In genomic region chr2:190493095-190493494, GRCh38 we compare ENCODE assay signal across 23 cellular contexts. TPM values are rescaled to one million over a fixed set of nuclear protein-coding genes. Genes with fewer than 3 reads are reported as not detected.
DNase-seq lines count a peak whose midpoint lies in the region; ATAC-seq, FAIRE-seq and TF ChIP-seq lines count a peak whose summit lies in the region.
"Had no signal": no experiment of that assay in that cellular context is flagged by ENCODE, and none has a peak within 500 bp of the region (broad histone marks: within the 10 kb centered on the region; RNA-seq: fewer than 3 reads in every experiment).

No MANE protein-coding gene starts in this region.

- H3K4me2 ChIP-seq in HepG2 (ENCODE audit: low read depth, low read length) = no peak overlapping the region
- H3K4me2 ChIP-seq: PC-9 had no signal

- FAIRE-seq in HepG2 (lab: Jason Lieb, UNC) = no peak
- FAIRE-seq: A204.1, HTR-8/SVneo had no signal

- POLR2A ChIA-PET in HepG2 (lab: Yijun Ruan, JAX) = no interaction called here

- H3K27me3 ChIP-seq in HepG2 (ENCODE audit: control insufficient read depth in 1 of 2, insufficient read depth in 2 of 2, low read length in 2 of 2) (no peaks in the 10 kb centered on the region), right lobe of liver (no peaks in the 10 kb centered on the region)

- no peak overlapping the region for H3K4me3 Mint-ChIP-seq in effector memory CD8-positive, alpha-beta T cell
- H3K4me3 Mint-ChIP-seq in stimulated activated effector memory CD8-positive, alpha-beta T cell treated with anti-CD3 and anti-CD28 coated beads, Interleukin-12 subunit alpha, Interleukin-12 subunit beta, amount 100 ng/mL, for 72 hours = no peak overlapping the region

- ATAC-seq in HepG2 (no peak), right lobe of liver (no peak), GM21447 (IDR thresholded peaks at IDR 0.05; ENCODE audit: unreplicated experiment) (no peak)
- no peak for ATAC-seq in effector memory CD8-positive, alpha-beta T cell (replicated peaks)
- no peak for ATAC-seq in stimulated activated effector memory CD8-positive, alpha-beta T cell treated with anti-CD3 and anti-CD28 coated beads, Interleukin-12 subunit alpha, Interleukin-12 subunit beta, amount 100 ng/mL, for 72 hours

- TF ChIP-seq POLR2A in HepG2 (IDR thresholded peaks at IDR 0.05; ENCODE audit: insufficient read depth in 1 of 2, low read depth in 2 of 2, low read length in 2 of 2) (no peak), right lobe of liver (IDR thresholded peaks at IDR 0.05) (no peak)

- TF ChIP-seq CTCF in HepG2 (CRISPR knock-in tag; IDR thresholded peaks at IDR 0.05) = no peak
- no peak for TF ChIP-seq CTCF in right lobe of liver (IDR thresholded peaks at IDR 0.05)

- TF ChIP-seq EP300 in HepG2 (IDR thresholded peaks at IDR 0.05; ENCODE audit: low read depth in 2 of 2, low read length in 2 of 2) (no peak), HepG2 (CRISPR knock-in tag; IDR thresholded peaks at IDR 0.05; ENCODE audit: borderline replicate concordance) (no peak)

- BruUV-seq in HepG2 (replicated peaks; lab: Mats Ljungman, UMichigan) = no TSS peak

- H3K79me2 ChIP-seq in HepG2 (ENCODE audit: insufficient read depth, low read length) = no peaks in the 10 kb centered on the region

- H3K27me3 Mint-ChIP-seq in effector memory CD8-positive, alpha-beta T cell = no peaks in the 10 kb centered on the region

- H3K27ac ChIP-seq in HepG2 (ENCODE audit: extremely low read length, insufficient read depth, low read length) = no peak overlapping the region
- no peak overlapping the region for H3K27ac ChIP-seq in right lobe of liver
- H3K27ac ChIP-seq: C4-2B, PC-9 had no signal

- no peak overlapping the region for H3K9ac ChIP-seq in HepG2 (ENCODE audit: insufficient read depth, low read depth, low read length)

- TF ChIP-seq RAD21 in HepG2 (CRISPR knock-in tag; IDR thresholded peaks at IDR 0.05) = no peak

- CTCF ChIA-PET in HepG2 (lab: Yijun Ruan, JAX; ENCODE audit: low intra/inter-chr PET ratio, low total read pairs) = no interaction called here

- H3K36me3 ChIP-seq in HepG2 (replicated peaks in 1 of 2; ENCODE audit: control insufficient read depth in 1 of 2, insufficient read depth in 2 of 2, low read length in 2 of 2) (no peaks in the 10 kb centered on the region), right lobe of liver (peaks cover 0 to 1% (median 0%) of the 10 kb centered on the region in 4 donors)

- in situ Hi-C loops in HepG2 (cut with HindIII; ENCODE audit: extremely low pct_ligation_motif_present, low pct_unique_long_range_greater_than_20kb) = no loop called here

- H3K4me1 ChIP-seq in HepG2 (ENCODE audit: insufficient read depth, low read length) (peaks cover 6% of the 10 kb centered on the region), right lobe of liver (peaks cover 0 to 4% (median 0%) of the 10 kb centered on the region in 4 donors)

- H3K9me3 ChIP-seq in HepG2 (ENCODE audit: low read length) = peaks cover 7% of the 10 kb centered on the region; the same call in 1 of the 2 replicates
- no peaks in the 10 kb centered on the region for H3K9me3 ChIP-seq in right lobe of liver

- peaks cover 39% of the 10 kb centered on the region for H3K36me3 Mint-ChIP-seq in effector memory CD8-positive, alpha-beta T cell (ENCODE audit: insufficient read depth)
- H3K36me3 Mint-ChIP-seq in stimulated activated effector memory CD8-positive, alpha-beta T cell treated with anti-CD3 and anti-CD28 coated beads, Interleukin-12 subunit alpha, Interleukin-12 subunit beta, amount 100 ng/mL, for 72 hours = peaks cover 66% of the 10 kb centered on the region

- H3K4me1 Mint-ChIP-seq in effector memory CD8-positive, alpha-beta T cell (ENCODE audit: low read depth in 2 of 2) = peaks cover 10 to 47% of the 10 kb centered on the region in 2 donors
- peaks cover 17% of the 10 kb centered on the region for H3K4me1 Mint-ChIP-seq in stimulated activated effector memory CD8-positive, alpha-beta T cell treated with anti-CD3 and anti-CD28 coated beads, Interleukin-12 subunit alpha, Interleukin-12 subunit beta, amount 100 ng/mL, for 72 hours

- H3K4me3 ChIP-seq in HepG2 (replicated peaks in 1 of 3; ENCODE audit: insufficient read depth in 1 of 3, low read depth in 2 of 3, low read length in 3 of 3) (no peak overlapping the region), right lobe of liver (no peak overlapping the region)
- H3K4me3 ChIP-seq: PC-9 had no signal

- H2AFZ ChIP-seq in HepG2 (ENCODE audit: low read length) = no peak overlapping the region
- H2AFZ ChIP-seq: PC-9 had no signal

- DNase-seq in HepG2 (ENCODE audit: low spot score) (peak; percentile 25), right lobe of liver (no peak), NCI-H748 treated with DMSO at 0.1 percent for 48 hours (lab: John Stamatoyannopoulos, UW) (peak; percentile 41), germinal center (ENCODE audit: low spot score) (no peak), mesenteric fat pad (ENCODE audit: low spot score) (no peak)
- no peak for DNase-seq in effector memory CD8-positive, alpha-beta T cell
- DNase-seq in stimulated activated effector memory CD8-positive, alpha-beta T cell treated with anti-CD3 and anti-CD28 coated beads, Interleukin-12 subunit alpha, Interleukin-12 subunit beta, amount 100 ng/mL, for 72 hours (ENCODE audit: low spot score in 2 of 2) = no peak
- DNase-seq: Caco-2, DMS 273 treated with DMSO at 0.1 percent for 48 hours, DMS79 treated with DMSO at 0.1 percent for 48 hours, IMR-90, MV-4-11, NCI-H1105 treated with DMSO at 0.1 percent for 48 hours, NCI-H2029 treated with DMSO at 0.1 percent for 48 hours, NCI-H2171 treated with DMSO at 0.1 percent for 48 hours, NCI-H524 treated with DMSO at 0.1 percent for 48 hours, PC-9, RPMI8226, SHP77 had no signal

- H3K27ac Mint-ChIP-seq in effector memory CD8-positive, alpha-beta T cell = peak overlapping the region; percentile 53 to 91
- H3K27ac Mint-ChIP-seq in stimulated activated effector memory CD8-positive, alpha-beta T cell treated with anti-CD3 and anti-CD28 coated beads, Interleukin-12 subunit alpha, Interleukin-12 subunit beta, amount 100 ng/mL, for 72 hours = peak overlapping the region; percentile 65

- peaks cover 0 to 3% of the 10 kb centered on the region in 2 donors for H3K9me3 Mint-ChIP-seq in effector memory CD8-positive, alpha-beta T cell
- peaks cover 11% of the 10 kb centered on the region for H3K9me3 Mint-ChIP-seq in stimulated activated effector memory CD8-positive, alpha-beta T cell treated with anti-CD3 and anti-CD28 coated beads, Interleukin-12 subunit alpha, Interleukin-12 subunit beta, amount 100 ng/mL, for 72 hours

- no peaks in the 10 kb centered on the region for H4K20me1 ChIP-seq in HepG2 (ENCODE audit: insufficient read depth, low read length)

- 58% methylated on average over 2 of the region's 2 CpGs for WGBS in HepG2 (ENCODE audit: low lambda C conversion rate)
- WGBS in right lobe of liver (ENCODE audit: insufficient coverage, low coverage, low lambda C conversion rate, missing lambda C conversion rate) = 100% methylated on average over 2 of the region's 2 CpGs

- intact Hi-C loops in HepG2 (cut with micrococcal nuclease; ENCODE audit: unreplicated experiment) = no loop called here
- intact Hi-C loops in right lobe of liver (cut with DNase I) = no loop called here

TF ChIP-seq in HepG2, 621 proteins besides CTCF, POLR2A, EP300 and RAD21 (continues in another document):
- TF ChIP-seq SOX6 (IDR thresholded peaks at IDR 0.05) = no peak
- TF ChIP-seq SOX6 (CRISPR knock-in tag; IDR thresholded peaks at IDR 0.05) = peak; percentile 69; the same call in 1 of the 2 replicates
- TF ChIP-seq SOX5 (CRISPR knock-in tag; IDR thresholded peaks at IDR 0.05; ENCODE audit: borderline replicate concordance) = peak; percentile 74; the same call in 1 of the 2 replicates
- TF ChIP-seq ZNF256 (CRISPR knock-in tag; conservative IDR thresholded peaks at IDR 0.05) = no peak
- no peak for TF ChIP-seq SOX13 (IDR thresholded peaks at IDR 0.05)
- TF ChIP-seq SOX13 (CRISPR knock-in tag; conservative IDR thresholded peaks at IDR 0.05 in 1 of 2, IDR thresholded peaks at IDR 0.05 in 1 of 2) = peak in 1 of 2 experiments; percentile 83; a peak in 2 of 4 replicates

RNA-seq across cellular contexts. Expression of gene NEMP2, which starts 41.4 kb away (rescaled TPM):
- total RNA-seq in HepG2 (2016; rRNA removed; fragmentation: Illumina TruSeq; extraction: Trizol) = 7.8 and 9.8 TPM in 2 replicates
- 3.3 and 4.6 TPM in 2 replicates for total RNA-seq in HepG2 (2016; cell fraction: cytosol; rRNA removed; fragmentation: Illumina TruSeq; extraction: Trizol; ENCODE audit: low read depth)
- total RNA-seq in HepG2 (2016; cell fraction: insoluble cytoplasmic fraction; rRNA removed; fragmentation: Illumina TruSeq; extraction: Trizol) = 8.3 and 9.0 TPM in 2 replicates
- 6.5 and 7.6 TPM in 2 replicates for total RNA-seq in HepG2 (2016; cell fraction: membrane; rRNA removed; fragmentation: Illumina TruSeq; extraction: Trizol)
- 9.1 and 11.4 TPM in 2 replicates for total RNA-seq in HepG2 (2016; cell fraction: nucleus; rRNA removed; fragmentation: Illumina TruSeq; extraction: Trizol)
- 2.4 and 3.3 TPM in 2 replicates for polyA plus RNA-seq in HepG2 (2011; rRNA removed)
- 1.9 and 4.3 TPM in 2 replicates for polyA plus RNA-seq in HepG2 (2011; cell fraction: cytosol; rRNA removed)
- 1.3 and 2.1 TPM in 2 replicates for polyA plus RNA-seq in HepG2 (2011; cell fraction: nucleus; rRNA removed)
- polyA plus RNA-seq in HepG2 (2012) = 4.0 and 10.3 TPM in 2 replicates
- 1.8 and 2.3 TPM in 2 replicates for polyA plus RNA-seq in HepG2 (2016; cell fraction: cytosol; fragmentation: Illumina TruSeq; extraction: Trizol; ENCODE audit: low read depth)
- polyA plus RNA-seq in HepG2 (2016; cell fraction: insoluble cytoplasmic fraction; fragmentation: Illumina TruSeq; extraction: Trizol; ENCODE audit: low read depth) = 5.0 and 6.7 TPM in 2 replicates
- 3.9 and 4.2 TPM in 2 replicates for polyA plus RNA-seq in HepG2 (2016; cell fraction: membrane; fragmentation: Illumina TruSeq; extraction: Trizol; ENCODE audit: low read depth)
- 5.9 and 7.7 TPM in 2 replicates for polyA plus RNA-seq in HepG2 (2016; cell fraction: nucleus; fragmentation: Illumina TruSeq; extraction: Trizol; ENCODE audit: insufficient read depth, low read depth)
- polyA minus RNA-seq in HepG2 (2011; rRNA and poly(A)+ RNA removed; ENCODE audit: low replicate concordance) = 11.9 and 13.0 TPM in 2 replicates
- polyA minus RNA-seq in HepG2 (2011; cell fraction: cytosol; rRNA and poly(A)+ RNA removed) = 4.2 and 8.0 TPM in 2 replicates
- 16.9 and 24.9 TPM in 2 replicates for polyA minus RNA-seq in HepG2 (2011; cell fraction: nucleus; rRNA and poly(A)+ RNA removed)
- total RNA-seq in right lobe of liver = 1 to 10 TPM; 2.0 to 4.1 (median 2.7) TPM
- 6.5 TPM for total RNA-seq in mesenteric fat pad

Comparison
In these comparisons a context has a peak if more than half of its experiments do, and no peak if none do; other contexts are left out.
1. DNase-seq: peak in HepG2 (single experiment) and NCI-H748 treated with DMSO at 0.1 percent for 48 hours (single experiment); none in right lobe of liver (0 of 3), effector memory CD8-positive, alpha-beta T cell (0 of 3), stimulated activated effector memory CD8-positive, alpha-beta T cell treated with anti-CD3 and anti-CD28 coated beads, Interleukin-12 subunit alpha, Interleukin-12 subunit beta, amount 100 ng/mL, for 72 hours (0 of 2), germinal center (single experiment) and mesenteric fat pad (single experiment).